ENCODE assay signal across 1 cellular context in genomic region chr20:1855113-1855512, GRCh38.
TF ChIP-seq lines count a peak whose summit lies in the region.

No MANE protein-coding gene starts in this region.

TF ChIP-seq in HepG2, 621 proteins besides CTCF, POLR2A, EP300 and RAD21 (continued from another document and continues in another):
- TF ChIP-seq, protein P1, sequence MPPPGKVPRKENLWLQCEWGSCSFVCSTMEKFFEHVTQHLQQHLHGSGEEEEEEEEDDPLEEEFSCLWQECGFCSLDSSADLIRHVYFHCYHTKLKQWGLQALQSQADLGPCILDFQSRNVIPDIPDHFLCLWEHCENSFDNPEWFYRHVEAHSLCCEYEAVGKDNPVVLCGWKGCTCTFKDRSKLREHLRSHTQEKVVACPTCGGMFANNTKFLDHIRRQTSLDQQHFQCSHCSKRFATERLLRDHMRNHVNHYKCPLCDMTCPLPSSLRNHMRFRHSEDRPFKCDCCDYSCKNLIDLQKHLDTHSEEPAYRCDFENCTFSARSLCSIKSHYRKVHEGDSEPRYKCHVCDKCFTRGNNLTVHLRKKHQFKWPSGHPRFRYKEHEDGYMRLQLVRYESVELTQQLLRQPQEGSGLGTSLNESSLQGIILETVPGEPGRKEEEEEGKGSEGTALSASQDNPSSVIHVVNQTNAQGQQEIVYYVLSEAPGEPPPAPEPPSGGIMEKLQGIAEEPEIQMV (CRISPR knock-in tag; IDR thresholded peaks at IDR 0.05; ENCODE audit: low read depth), result no peak
- TF ChIP-seq, protein P2, sequence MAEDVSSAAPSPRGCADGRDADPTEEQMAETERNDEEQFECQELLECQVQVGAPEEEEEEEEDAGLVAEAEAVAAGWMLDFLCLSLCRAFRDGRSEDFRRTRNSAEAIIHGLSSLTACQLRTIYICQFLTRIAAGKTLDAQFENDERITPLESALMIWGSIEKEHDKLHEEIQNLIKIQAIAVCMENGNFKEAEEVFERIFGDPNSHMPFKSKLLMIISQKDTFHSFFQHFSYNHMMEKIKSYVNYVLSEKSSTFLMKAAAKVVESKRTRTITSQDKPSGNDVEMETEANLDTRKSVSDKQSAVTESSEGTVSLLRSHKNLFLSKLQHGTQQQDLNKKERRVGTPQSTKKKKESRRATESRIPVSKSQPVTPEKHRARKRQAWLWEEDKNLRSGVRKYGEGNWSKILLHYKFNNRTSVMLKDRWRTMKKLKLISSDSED (CRISPR knock-in tag; IDR thresholded peaks at IDR 0.05), result no peak
- TF ChIP-seq, protein P3, sequence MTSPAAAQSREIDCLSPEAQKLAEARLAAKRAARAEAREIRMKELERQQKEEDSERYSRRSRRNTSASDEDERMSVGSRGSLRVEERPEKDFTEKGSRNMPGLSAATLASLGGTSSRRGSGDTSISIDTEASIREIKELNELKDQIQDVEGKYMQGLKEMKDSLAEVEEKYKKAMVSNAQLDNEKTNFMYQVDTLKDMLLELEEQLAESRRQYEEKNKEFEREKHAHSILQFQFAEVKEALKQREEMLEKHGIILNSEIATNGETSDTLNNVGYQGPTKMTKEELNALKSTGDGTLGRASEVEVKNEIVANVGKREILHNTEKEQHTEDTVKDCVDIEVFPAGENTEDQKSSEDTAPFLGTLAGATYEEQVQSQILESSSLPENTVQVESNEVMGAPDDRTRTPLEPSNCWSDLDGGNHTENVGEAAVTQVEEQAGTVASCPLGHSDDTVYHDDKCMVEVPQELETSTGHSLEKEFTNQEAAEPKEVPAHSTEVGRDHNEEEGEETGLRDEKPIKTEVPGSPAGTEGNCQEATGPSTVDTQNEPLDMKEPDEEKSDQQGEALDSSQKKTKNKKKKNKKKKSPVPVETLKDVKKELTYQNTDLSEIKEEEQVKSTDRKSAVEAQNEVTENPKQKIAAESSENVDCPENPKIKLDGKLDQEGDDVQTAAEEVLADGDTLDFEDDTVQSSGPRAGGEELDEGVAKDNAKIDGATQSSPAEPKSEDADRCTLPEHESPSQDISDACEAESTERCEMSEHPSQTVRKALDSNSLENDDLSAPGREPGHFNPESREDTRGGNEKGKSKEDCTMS (CRISPR knock-in tag; conservative IDR thresholded peaks at IDR 0.05), result no peak
- TF ChIP-seq ZBTB1 (CRISPR knock-in tag; IDR thresholded peaks at IDR 0.05; ENCODE audit: borderline replicate concordance) (no peak), ZNF619 (CRISPR knock-in tag; IDR thresholded peaks at IDR 0.05) (no peak), ZFAT (CRISPR knock-in tag; conservative IDR thresholded peaks at IDR 0.05) (no peak), HIC2 (CRISPR knock-in tag; IDR thresholded peaks at IDR 0.05; ENCODE audit: low read depth) (no peak), ZNF589 (CRISPR knock-in tag; conservative IDR thresholded peaks at IDR 0.05) (no peak), ZMAT3 (CRISPR knock-in tag; conservative IDR thresholded peaks at IDR 0.05) (no peak), ZEB1 (IDR thresholded peaks at IDR 0.05; ENCODE audit: insufficient replicate concordance, low read depth) (peak; percentile 94), FOXP1 (IDR thresholded peaks at IDR 0.05) (no peak), FOXP1 (CRISPR knock-in tag; IDR thresholded peaks at IDR 0.05) (no peak), ZNF570 (CRISPR knock-in tag; IDR thresholded peaks at IDR 0.05; ENCODE audit: borderline replicate concordance) (no peak), ZFP36L1 (CRISPR knock-in tag; IDR thresholded peaks at IDR 0.05) (no peak), ZNF274 (CRISPR knock-in tag; IDR thresholded peaks at IDR 0.05) (no peak), RERE (CRISPR knock-in tag; IDR thresholded peaks at IDR 0.05; ENCODE audit: low read depth) (no peak), NCOA1 (CRISPR knock-in tag; IDR thresholded peaks at IDR 0.05) (no peak), TGIF2 (CRISPR knock-in tag; IDR thresholded peaks at IDR 0.05) (no peak), ZNF234 (CRISPR knock-in tag; conservative IDR thresholded peaks at IDR 0.05) (no peak), ZNF607 (CRISPR knock-in tag; IDR thresholded peaks at IDR 0.05; ENCODE audit: borderline replicate concordance) (no peak)
- TF ChIP-seq, protein P4, sequence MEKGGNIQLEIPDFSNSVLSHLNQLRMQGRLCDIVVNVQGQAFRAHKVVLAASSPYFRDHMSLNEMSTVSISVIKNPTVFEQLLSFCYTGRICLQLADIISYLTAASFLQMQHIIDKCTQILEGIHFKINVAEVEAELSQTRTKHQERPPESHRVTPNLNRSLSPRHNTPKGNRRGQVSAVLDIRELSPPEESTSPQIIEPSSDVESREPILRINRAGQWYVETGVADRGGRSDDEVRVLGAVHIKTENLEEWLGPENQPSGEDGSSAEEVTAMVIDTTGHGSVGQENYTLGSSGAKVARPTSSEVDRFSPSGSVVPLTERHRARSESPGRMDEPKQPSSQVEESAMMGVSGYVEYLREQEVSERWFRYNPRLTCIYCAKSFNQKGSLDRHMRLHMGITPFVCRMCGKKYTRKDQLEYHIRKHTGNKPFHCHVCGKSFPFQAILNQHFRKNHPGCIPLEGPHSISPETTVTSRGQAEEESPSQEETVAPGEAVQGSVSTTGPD (CRISPR knock-in tag; IDR thresholded peaks at IDR 0.05), result no peak
- TF ChIP-seq, protein P5, sequence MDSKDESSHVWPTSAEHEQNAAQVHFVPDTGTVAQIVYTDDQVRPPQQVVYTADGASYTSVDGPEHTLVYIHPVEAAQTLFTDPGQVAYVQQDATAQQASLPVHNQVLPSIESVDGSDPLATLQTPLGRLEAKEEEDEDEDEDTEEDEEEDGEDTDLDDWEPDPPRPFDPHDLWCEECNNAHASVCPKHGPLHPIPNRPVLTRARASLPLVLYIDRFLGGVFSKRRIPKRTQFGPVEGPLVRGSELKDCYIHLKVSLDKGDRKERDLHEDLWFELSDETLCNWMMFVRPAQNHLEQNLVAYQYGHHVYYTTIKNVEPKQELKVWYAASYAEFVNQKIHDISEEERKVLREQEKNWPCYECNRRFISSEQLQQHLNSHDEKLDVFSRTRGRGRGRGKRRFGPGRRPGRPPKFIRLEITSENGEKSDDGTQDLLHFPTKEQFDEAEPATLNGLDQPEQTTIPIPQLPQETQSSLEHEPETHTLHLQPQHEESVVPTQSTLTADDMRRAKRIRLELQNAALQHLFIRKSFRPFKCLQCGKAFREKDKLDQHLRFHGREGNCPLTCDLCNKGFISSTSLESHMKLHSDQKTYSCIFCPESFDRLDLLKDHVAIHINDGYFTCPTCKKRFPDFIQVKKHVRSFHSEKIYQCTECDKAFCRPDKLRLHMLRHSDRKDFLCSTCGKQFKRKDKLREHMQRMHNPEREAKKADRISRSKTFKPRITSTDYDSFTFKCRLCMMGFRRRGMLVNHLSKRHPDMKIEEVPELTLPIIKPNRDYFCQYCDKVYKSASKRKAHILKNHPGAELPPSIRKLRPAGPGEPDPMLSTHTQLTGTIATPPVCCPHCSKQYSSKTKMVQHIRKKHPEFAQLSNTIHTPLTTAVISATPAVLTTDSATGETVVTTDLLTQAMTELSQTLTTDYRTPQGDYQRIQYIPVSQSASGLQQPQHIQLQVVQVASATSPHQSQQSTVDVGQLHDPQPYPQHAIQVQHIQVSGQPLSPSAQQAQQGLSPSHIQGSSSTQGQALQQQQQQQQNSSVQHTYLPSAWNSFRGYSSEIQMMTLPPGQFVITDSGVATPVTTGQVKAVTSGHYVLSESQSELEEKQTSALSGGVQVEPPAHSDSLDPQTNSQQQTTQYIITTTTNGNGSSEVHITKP (CRISPR knock-in tag; IDR thresholded peaks at IDR 0.05; ENCODE audit: low read depth), result 0 out of 2 replicates have a peak, but pooled peaks have one; percentile 28
- TF ChIP-seq, protein P6, sequence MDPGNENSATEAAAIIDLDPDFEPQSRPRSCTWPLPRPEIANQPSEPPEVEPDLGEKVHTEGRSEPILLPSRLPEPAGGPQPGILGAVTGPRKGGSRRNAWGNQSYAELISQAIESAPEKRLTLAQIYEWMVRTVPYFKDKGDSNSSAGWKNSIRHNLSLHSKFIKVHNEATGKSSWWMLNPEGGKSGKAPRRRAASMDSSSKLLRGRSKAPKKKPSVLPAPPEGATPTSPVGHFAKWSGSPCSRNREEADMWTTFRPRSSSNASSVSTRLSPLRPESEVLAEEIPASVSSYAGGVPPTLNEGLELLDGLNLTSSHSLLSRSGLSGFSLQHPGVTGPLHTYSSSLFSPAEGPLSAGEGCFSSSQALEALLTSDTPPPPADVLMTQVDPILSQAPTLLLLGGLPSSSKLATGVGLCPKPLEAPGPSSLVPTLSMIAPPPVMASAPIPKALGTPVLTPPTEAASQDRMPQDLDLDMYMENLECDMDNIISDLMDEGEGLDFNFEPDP (CRISPR knock-in tag; conservative IDR thresholded peaks at IDR 0.05), result no peak
- TF ChIP-seq, protein P7, sequence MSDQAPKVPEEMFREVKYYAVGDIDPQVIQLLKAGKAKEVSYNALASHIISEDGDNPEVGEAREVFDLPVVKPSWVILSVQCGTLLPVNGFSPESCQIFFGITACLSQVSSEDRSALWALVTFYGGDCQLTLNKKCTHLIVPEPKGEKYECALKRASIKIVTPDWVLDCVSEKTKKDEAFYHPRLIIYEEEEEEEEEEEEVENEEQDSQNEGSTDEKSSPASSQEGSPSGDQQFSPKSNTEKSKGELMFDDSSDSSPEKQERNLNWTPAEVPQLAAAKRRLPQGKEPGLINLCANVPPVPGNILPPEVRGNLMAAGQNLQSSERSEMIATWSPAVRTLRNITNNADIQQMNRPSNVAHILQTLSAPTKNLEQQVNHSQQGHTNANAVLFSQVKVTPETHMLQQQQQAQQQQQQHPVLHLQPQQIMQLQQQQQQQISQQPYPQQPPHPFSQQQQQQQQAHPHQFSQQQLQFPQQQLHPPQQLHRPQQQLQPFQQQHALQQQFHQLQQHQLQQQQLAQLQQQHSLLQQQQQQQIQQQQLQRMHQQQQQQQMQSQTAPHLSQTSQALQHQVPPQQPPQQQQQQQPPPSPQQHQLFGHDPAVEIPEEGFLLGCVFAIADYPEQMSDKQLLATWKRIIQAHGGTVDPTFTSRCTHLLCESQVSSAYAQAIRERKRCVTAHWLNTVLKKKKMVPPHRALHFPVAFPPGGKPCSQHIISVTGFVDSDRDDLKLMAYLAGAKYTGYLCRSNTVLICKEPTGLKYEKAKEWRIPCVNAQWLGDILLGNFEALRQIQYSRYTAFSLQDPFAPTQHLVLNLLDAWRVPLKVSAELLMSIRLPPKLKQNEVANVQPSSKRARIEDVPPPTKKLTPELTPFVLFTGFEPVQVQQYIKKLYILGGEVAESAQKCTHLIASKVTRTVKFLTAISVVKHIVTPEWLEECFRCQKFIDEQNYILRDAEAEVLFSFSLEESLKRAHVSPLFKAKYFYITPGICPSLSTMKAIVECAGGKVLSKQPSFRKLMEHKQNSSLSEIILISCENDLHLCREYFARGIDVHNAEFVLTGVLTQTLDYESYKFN (CRISPR knock-in tag; conservative IDR thresholded peaks at IDR 0.05), result peak; percentile 75
- TF ChIP-seq, protein P8, sequence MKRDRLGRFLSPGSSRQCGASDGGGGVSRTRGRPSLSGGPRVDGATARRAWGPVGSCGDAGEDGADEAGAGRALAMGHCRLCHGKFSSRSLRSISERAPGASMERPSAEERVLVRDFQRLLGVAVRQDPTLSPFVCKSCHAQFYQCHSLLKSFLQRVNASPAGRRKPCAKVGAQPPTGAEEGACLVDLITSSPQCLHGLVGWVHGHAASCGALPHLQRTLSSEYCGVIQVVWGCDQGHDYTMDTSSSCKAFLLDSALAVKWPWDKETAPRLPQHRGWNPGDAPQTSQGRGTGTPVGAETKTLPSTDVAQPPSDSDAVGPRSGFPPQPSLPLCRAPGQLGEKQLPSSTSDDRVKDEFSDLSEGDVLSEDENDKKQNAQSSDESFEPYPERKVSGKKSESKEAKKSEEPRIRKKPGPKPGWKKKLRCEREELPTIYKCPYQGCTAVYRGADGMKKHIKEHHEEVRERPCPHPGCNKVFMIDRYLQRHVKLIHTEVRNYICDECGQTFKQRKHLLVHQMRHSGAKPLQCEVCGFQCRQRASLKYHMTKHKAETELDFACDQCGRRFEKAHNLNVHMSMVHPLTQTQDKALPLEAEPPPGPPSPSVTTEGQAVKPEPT (CRISPR knock-in tag; IDR thresholded peaks at IDR 0.05; ENCODE audit: low read depth), result peak; percentile 67; the same call in 1 of the 2 replicates
